Comparison of ENCODE assay signal across 1 cellular context in the genomic region with DNA sequence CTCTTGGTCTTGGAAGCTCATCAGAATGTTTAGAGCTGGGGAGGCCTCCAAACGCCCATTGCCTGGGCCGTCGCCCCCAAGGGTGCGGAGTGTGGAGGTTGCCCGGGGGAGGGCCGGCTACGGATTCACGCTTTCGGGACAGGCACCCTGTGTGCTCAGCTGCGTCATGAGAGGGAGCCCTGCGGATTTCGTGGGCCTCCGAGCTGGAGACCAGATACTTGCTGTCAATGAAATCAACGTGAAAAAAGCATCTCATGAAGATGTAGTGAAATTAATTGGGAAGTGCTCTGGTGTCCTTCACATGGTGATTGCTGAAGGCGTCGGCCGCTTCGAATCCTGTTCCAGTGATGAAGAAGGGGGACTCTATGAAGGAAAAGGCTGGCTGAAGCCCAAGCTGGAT.
TF ChIP-seq lines count a peak whose summit lies in the region.

No MANE protein-coding gene starts in this region.

TF ChIP-seq in GM23338, 12 proteins besides CTCF, POLR2A, EP300 and RAD21 (continued from another document):
- TF ChIP-seq, protein P1, sequence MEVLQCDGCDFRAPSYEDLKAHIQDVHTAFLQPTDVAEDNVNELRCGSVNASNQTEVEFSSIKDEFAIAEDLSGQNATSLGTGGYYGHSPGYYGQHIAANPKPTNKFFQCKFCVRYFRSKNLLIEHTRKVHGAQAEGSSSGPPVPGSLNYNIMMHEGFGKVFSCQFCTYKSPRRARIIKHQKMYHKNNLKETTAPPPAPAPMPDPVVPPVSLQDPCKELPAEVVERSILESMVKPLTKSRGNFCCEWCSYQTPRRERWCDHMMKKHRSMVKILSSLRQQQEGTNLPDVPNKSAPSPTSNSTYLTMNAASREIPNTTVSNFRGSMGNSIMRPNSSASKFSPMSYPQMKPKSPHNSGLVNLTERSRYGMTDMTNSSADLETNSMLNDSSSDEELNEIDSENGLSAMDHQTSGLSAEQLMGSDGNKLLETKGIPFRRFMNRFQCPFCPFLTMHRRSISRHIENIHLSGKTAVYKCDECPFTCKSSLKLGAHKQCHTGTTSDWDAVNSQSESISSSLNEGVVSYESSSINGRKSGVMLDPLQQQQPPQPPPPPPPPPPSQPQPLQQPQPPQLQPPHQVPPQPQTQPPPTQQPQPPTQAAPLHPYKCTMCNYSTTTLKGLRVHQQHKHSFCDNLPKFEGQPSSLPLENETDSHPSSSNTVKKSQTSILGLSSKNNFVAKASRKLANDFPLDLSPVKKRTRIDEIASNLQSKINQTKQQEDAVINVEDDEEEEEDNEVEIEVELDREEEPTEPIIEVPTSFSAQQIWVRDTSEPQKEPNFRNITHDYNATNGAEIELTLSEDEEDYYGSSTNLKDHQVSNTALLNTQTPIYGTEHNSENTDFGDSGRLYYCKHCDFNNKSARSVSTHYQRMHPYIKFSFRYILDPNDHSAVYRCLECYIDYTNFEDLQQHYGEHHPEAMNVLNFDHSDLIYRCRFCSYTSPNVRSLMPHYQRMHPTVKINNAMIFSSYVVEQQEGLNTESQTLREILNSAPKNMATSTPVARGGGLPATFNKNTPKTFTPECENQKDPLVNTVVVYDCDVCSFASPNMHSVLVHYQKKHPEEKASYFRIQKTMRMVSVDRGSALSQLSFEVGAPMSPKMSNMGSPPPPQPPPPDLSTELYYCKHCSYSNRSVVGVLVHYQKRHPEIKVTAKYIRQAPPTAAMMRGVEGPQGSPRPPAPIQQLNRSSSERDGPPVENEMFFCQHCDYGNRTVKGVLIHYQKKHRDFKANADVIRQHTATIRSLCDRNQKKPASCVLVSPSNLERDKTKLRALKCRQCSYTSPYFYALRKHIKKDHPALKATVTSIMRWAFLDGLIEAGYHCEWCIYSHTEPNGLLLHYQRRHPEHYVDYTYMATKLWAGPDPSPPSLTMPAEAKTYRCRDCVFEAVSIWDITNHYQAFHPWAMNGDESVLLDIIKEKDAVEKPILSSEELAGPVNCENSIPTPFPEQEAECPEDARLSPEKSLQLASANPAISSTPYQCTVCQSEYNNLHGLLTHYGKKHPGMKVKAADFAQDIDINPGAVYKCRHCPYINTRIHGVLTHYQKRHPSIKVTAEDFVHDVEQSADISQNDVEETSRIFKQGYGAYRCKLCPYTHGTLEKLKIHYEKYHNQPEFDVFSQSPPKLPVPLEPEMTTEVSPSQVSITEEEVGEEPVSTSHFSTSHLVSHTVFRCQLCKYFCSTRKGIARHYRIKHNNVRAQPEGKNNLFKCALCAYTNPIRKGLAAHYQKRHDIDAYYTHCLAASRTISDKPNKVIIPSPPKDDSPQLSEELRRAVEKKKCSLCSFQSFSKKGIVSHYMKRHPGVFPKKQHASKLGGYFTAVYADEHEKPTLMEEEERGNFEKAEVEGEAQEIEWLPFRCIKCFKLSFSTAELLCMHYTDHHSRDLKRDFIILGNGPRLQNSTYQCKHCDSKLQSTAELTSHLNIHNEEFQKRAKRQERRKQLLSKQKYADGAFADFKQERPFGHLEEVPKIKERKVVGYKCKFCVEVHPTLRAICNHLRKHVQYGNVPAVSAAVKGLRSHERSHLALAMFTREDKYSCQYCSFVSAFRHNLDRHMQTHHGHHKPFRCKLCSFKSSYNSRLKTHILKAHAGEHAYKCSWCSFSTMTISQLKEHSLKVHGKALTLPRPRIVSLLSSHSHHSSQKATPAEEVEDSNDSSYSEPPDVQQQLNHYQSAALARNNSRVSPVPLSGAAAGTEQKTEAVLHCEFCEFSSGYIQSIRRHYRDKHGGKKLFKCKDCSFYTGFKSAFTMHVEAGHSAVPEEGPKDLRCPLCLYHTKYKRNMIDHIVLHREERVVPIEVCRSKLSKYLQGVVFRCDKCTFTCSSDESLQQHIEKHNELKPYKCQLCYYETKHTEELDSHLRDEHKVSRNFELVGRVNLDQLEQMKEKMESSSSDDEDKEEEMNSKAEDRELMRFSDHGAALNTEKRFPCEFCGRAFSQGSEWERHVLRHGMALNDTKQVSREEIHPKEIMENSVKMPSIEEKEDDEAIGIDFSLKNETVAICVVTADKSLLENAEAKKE (CRISPR knock-in tag; IDR thresholded peaks at IDR 0.05), result no peak
- no peak for TF ChIP-seq POLR2AphosphoS5 (IDR thresholded peaks at IDR 0.05; ENCODE audit: low read depth)
- no peak for TF ChIP-seq STAT1 (IDR thresholded peaks at IDR 0.05; ENCODE audit: unreplicated experiment)
- TF ChIP-seq REST (IDR thresholded peaks at IDR 0.05; ENCODE audit: unreplicated experiment), result no peak
- TF ChIP-seq CREB1 (CRISPR knock-in tag; IDR thresholded peaks at IDR 0.05; ENCODE audit: low read depth), result no peak
